ENCODE assay signal across 22 cellular contexts in the genomic region with DNA sequence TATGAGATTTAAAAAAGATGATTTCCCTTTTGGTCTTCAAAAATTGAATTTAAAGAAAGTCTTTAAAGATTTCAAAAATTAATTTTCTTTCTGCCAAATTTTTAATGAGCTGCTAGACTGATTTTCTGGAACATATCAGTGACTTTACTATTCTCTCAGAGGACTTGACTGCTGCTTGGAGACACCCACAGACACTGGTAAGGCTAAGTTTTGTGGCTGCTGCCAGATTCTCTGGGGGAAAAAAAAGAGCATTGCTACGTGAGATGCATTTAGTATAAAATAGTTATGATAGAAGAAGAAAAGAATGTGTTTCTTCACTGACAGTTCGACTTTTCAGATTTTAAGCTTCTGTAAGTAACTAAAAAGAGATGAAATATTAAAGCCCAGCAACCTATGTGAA.
A peak's percentile ranks its signal among the peaks of the same experiment; 100 is the strongest.
DNase-seq lines count a peak whose midpoint lies in the region.
"Had no signal": no experiment of that assay in that cellular context is flagged by ENCODE, and none has a peak within 500 bp of the region (broad histone marks: within the 10 kb centered on the region; RNA-seq: fewer than 3 reads in every experiment).

No MANE protein-coding gene starts in this region.

- DNase-seq in putamen (ENCODE audit: low spot score): peak; percentile 18
- DNase-seq in OCI-M2 (lab: John Stamatoyannopoulos, UW; ENCODE audit: unreplicated experiment): no peak
- DNase-seq: 8988T; ACHN; AML-193; BE2C; C1 segment of cervical spinal cord; Caco-2; Calu3; CD4-positive, alpha-beta memory T cell; CD4-positive, alpha-beta T cell; CD4-positive, CD25-positive, alpha-beta regulatory T cell; CD8-positive, alpha-beta memory T cell; CD8-positive, alpha-beta T cell; COR-L47; DMS 273 treated with DMSO at 0.1 percent for 48 hours; DMS153; DMS53; DMS79; DMS79 treated with DMSO at 0.1 percent for 48 hours; DND-41; EL had no signal
